ENCODE assay signal across 22 cellular contexts in genomic region chr7:129970816-129971215, GRCh38. TPM values are rescaled to one million over a fixed set of nuclear protein-coding genes. Genes with fewer than 3 reads are reported as not detected.
A peak's percentile ranks its signal among the peaks of the same experiment; 100 is the strongest.
DNase-seq lines count a peak whose midpoint lies in the region; ATAC-seq and TF ChIP-seq lines count a peak whose summit lies in the region.
"Had no signal": no experiment of that assay in that cellular context is flagged by ENCODE, and none has a peak within 500 bp of the region (broad histone marks: within the 10 kb centered on the region; RNA-seq: fewer than 3 reads in every experiment).

No MANE protein-coding gene starts in this region.

- CTCF ChIA-PET in Panc1 (lab: Charles Lee): no interaction called here

- peaks cover 8% of the 10 kb centered on the region for H3K4me1 ChIP-seq in Panc1 (ENCODE audit: control insufficient read depth, insufficient read depth, low read length)
- H3K4me1 ChIP-seq in vagina: peaks cover 11% of the 10 kb centered on the region
- H3K4me1 ChIP-seq: lower lobe of right lung, prostate gland had no signal

- BruUV-seq in Panc1 (replicated peaks; lab: Mats Ljungman, UMichigan): no TSS peak

- H3K36me3 ChIP-seq in Panc1 (ENCODE audit: control insufficient read depth, insufficient read depth, low read length) (no peaks in the 10 kb centered on the region), vagina (no peaks in the 10 kb centered on the region), H7 (replicated peaks; ENCODE audit: control insufficient read depth, insufficient read depth, low read length) (no peaks in the 10 kb centered on the region)
- H3K36me3 ChIP-seq: lower lobe of right lung, prostate gland, tibial artery had no signal

- H3K27ac ChIP-seq in 22Rv1 (peak overlapping the region; percentile 85), Panc1 (ENCODE audit: low read length) (no peak overlapping the region), epithelial cell of prostate (peak overlapping the region; percentile 99), vagina (no peak overlapping the region)
- H3K27ac ChIP-seq: lower lobe of right lung had no signal

- POLR2A ChIA-PET in Panc1 (lab: Charles Lee): interaction anchor here (0.6 kb wide), 1 partner anchor 42 kb away, joined by 7 read pairs; no protein-coding TSS in a partner anchor

- H3K27me3 ChIP-seq in Panc1 (ENCODE audit: control insufficient read depth, insufficient read depth, low read length): no peaks in the 10 kb centered on the region
- H3K27me3 ChIP-seq in vagina: no peaks in the 10 kb centered on the region
- H3K27me3 ChIP-seq in H7 (ENCODE audit: control insufficient read depth, insufficient read depth, low read length): no peaks in the 10 kb centered on the region
- H3K27me3 ChIP-seq: tibial artery had no signal

- peak; percentile 18; the same call in 1 of the 2 replicates for ATAC-seq in Panc1
- no peak for ATAC-seq in GM21381 (IDR thresholded peaks at IDR 0.05; ENCODE audit: unreplicated experiment)
- ATAC-seq: activated CD8-positive, alpha-beta memory T cell treated with anti-CD3 and anti-CD28 coated beads, Interleukin-2, amount 10 ng/mL, durations not matched to agents 7 days and 5 days; lower lobe of right lung; natural killer cell; stimulated activated memory B cell treated with anti-CD40 and anti-IgM and Interleukin-4, amounts not matched to agents 10 μg/mL and 1 μg/mL and 100 μg/mL, for 72 hours had no signal

- no peak for TF ChIP-seq CTCF in 22Rv1 (IDR thresholded peaks at IDR 0.05)
- TF ChIP-seq CTCF in Panc1 (IDR thresholded peaks at IDR 0.05): no peak
- TF ChIP-seq CTCF in vagina (IDR thresholded peaks at IDR 0.05): no peak

- H3K4me3 ChIP-seq in Panc1 (ENCODE audit: low read depth in 2 of 2, low read length in 2 of 2) (no peak overlapping the region), vagina (no peak overlapping the region), H7 (ENCODE audit: insufficient read depth, low read depth, low read length) (no peak overlapping the region)
- H3K4me3 ChIP-seq: lower lobe of right lung, prostate gland, tibial artery had no signal

- intact Hi-C loops in Panc1 (cut with micrococcal nuclease; ENCODE audit: unreplicated experiment): no loop called here
- intact Hi-C loops in vagina (cut with DNase I): no loop called here

- no peaks in the 10 kb centered on the region for H3K9me3 ChIP-seq in Panc1 (ENCODE audit: control insufficient read depth, insufficient read depth, low read depth, low read length)
- no peaks in the 10 kb centered on the region for H3K9me3 ChIP-seq in vagina
- H3K9me3 ChIP-seq: lower lobe of right lung, prostate gland, tibial artery had no signal

- DNase-seq in Panc1 (ENCODE audit: low read depth, low spot score): no peak
- DNase-seq in epithelial cell of prostate (ENCODE audit: low read depth, low spot score): no peak
- peak; percentile 39 for DNase-seq in mucosa of gallbladder (ENCODE audit: low spot score)
- DNase-seq in cerebellum (ENCODE audit: low spot score): no peak
- DNase-seq in vagina (ENCODE audit: extremely low spot score in 2 of 2): no peak
- DNase-seq in H7: no peak
- DNase-seq: activated CD8-positive, alpha-beta memory T cell treated with anti-CD3 and anti-CD28 coated beads, Interleukin-2, amount 10 ng/mL, durations not matched to agents 7 days and 5 days; activated effector memory CD4-positive, alpha-beta T cell treated with Interleukin-2 at 50 U/mL for 16 hours; CD4-positive, CD25-positive, alpha-beta regulatory T cell; EL; MM.1S; natural killer cell; NCI-H1694 treated with DMSO at 0.1 percent for 48 hours; NCI-H2227 treated with DMSO at 0.1 percent for 48 hours; NK-92 treated with Interleukin-12 subunit alpha and Interleukin-12 subunit beta, amount 100 ng/mL, for 24 hours; SIG-M5; tibial artery had no signal

- TF ChIP-seq POLR2A in vagina (IDR thresholded peaks at IDR 0.05): no peak

- in situ Hi-C loops in Panc1 (cut with HindIII; ENCODE audit: low pct_unique_long_range_greater_than_20kb, low sequenced_read_pairs): no loop called here

RNA-seq across cellular contexts. Expression of gene UBE2H, which starts 18.1 kb away (rescaled TPM):
- total RNA-seq in Panc1 (2021; ENCODE audit: unreplicated experiment) (58.0 TPM), mucosa of gallbladder (79.9 TPM), cerebellum (79.8 TPM), vagina (68.5 TPM)
- 65.7 TPM for polyA plus RNA-seq in Panc1 (2012; ENCODE audit: insufficient read length)
- 33.7 and 58.9 TPM in 2 replicates for total RNA-seq in H7 (2014; rRNA removed; shearing (Covaris generic))

Comparison
In these comparisons a context has a peak if more than half of its experiments do, and no peak if none do; other contexts are left out.
1. H3K27ac ChIP-seq: peak in 22Rv1 (single experiment) and epithelial cell of prostate (single experiment); none in Panc1 (single experiment) and vagina (single experiment).